In the genomic region with DNA sequence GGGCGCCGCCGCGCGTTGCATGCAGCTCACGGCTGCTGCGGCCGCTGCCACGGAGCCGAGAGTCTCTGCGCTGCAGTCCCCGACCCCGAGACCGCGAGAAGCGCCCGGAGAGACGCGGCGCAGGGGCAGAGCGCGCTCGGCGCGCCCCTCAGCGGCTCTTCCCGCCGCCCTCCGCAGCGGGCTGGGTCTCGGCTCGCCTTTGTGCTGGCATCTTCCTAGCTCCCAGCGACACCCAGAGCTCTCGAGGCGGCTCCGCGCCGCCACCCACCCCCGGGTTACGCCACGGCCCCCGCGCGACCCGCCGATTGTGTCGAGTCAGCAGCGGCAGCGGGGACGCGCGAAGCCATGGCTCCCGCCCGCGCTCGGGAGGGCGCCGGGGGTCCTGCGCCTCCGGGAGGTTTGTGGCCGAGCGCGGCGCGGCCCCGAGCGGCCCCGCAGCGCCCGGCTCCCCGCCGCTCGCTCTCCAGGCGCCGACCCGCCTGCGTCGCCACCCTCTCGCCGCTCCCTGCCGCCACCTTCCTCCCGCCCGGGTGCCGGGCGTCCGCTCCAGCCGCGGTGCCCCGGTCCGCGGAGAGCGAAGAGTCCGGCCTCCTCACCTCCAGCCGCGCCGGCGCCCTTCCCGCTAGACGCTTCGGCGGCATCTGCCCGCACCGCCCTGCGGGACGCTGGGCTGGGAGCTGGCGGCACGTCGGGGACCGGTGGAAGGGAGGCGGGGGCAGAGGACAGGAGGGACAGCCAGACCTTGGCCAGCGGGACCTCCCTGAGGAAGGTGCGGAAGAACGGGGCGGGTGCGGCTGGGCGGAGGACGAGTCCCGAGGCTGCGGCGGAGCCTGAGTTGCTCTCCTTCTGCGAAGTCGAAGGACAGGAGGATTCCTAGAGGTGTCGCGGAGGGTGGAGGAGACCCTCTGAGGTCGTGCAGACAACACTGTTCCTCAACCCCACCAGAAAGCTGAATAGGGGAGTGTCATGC, we compare ENCODE assay signal across 8 cellular contexts. TPM values are rescaled to one million over a fixed set of nuclear protein-coding genes. Genes with fewer than 3 reads are reported as not detected.
DNase-seq lines count a peak whose midpoint lies in the region; ATAC-seq, FAIRE-seq and TF ChIP-seq lines count a peak whose summit lies in the region.

A gene (minus strand): TSS at position 643 of the 970 bp plus-strand sequence.

- H3K27ac ChIP-seq in HCT116 (ENCODE audit: low read depth, low read length) = peak within 1 kb of the TSS; percentile 55

- no peaks in the 10 kb centered on the region for H3K9me2 ChIP-seq in HCT116 (ENCODE audit: insufficient read depth)

- RAD21 ChIA-PET in HCT116 (lab: Charles Lee; ENCODE audit: low non-redundant PET in 1 of 2, low total read pairs in 2 of 2, uncharacterized antibody in 2 of 2, unreplicated experiment in 2 of 2) = no interaction called here

- H3K4me1 ChIP-seq in HCT116 (ENCODE audit: control insufficient read depth in 1 of 2, insufficient read depth in 2 of 2, low read length in 2 of 2) = peaks cover 8 to 25% of the 10 kb centered on the region in 2 experiments; a peak in 3 of 4 replicates

- H3K4me1 Mint-ChIP-seq in activated T-cell treated with anti-CD3 and anti-CD28 coated beads, Interleukin-2, amount 50 U/mL, for 72 hours (ENCODE audit: low read depth) = peaks cover 8% of the 10 kb centered on the region
- H3K4me1 Mint-ChIP-seq in nephron progenitor cell = peaks cover 41% of the 10 kb centered on the region

- no peaks in the 10 kb centered on the region for H3K36me3 ChIP-seq in HCT116 (ENCODE audit: control insufficient read depth in 1 of 2, insufficient read depth in 2 of 2, low read length in 2 of 2)

- DNase-seq in SIG-M5 treated with dmso at 0.1 percent for 504 hours (lab: John Stamatoyannopoulos, UW; ENCODE audit: unreplicated experiment) (peak; percentile 32), SIG-M5 (lab: John Stamatoyannopoulos, UW) (no peak), HCT116 (ENCODE audit: low read depth, low spot score) (no peak), NCI-H1092 treated with DMSO at 0.1 percent for 48 hours (lab: John Stamatoyannopoulos, UW) (peak; percentile 61), frontal cortex (ENCODE audit: low spot score in 2 of 2) (peak; percentile 58 to 79), nephron progenitor cell (peak; percentile 75), AML-193 (lab: John Stamatoyannopoulos, UW) (no peak)
- peak; percentile 32 to 37 for DNase-seq in activated T-cell treated with anti-CD3 and anti-CD28 coated beads, Interleukin-2, amount 50 U/mL, for 72 hours

- peak; percentile 80 for ATAC-seq in HCT116
- ATAC-seq in activated T-cell treated with anti-CD3 and anti-CD28 coated beads, Interleukin-2, amount 50 U/mL, for 72 hours (replicated peaks in 1 of 2) = peak; percentile 78 to 82

- CTCF ChIA-PET in HCT116 (lab: Charles Lee) = no interaction called here

- TF ChIP-seq CTCF in HCT116 (IDR thresholded peaks at IDR 0.05 in 2 of 3, conservative IDR thresholded peaks at IDR 0.05 in 1 of 3; ENCODE audit: borderline replicate concordance in 1 of 3, insufficient read depth in 1 of 3, low read depth in 2 of 3, low read length in 2 of 3) (no peak), nephron progenitor cell (IDR thresholded peaks at IDR 0.05) (no peak)

- peak within 1 kb of the TSS; percentile 66 for H3K9ac ChIP-seq in HCT116 (ENCODE audit: low read length)

- FAIRE-seq in frontal cortex (lab: Jason Lieb, UNC) = no peak

- TF ChIP-seq POLR2A in HCT116 (IDR thresholded peaks at IDR 0.05; ENCODE audit: borderline replicate concordance, extremely low read depth, insufficient read depth, insufficient read length) = no peak

- H3K4me3 ChIP-seq in HCT116 (replicated peaks in 1 of 2; ENCODE audit: low read depth in 1 of 2, low read length in 2 of 2) = peak within 1 kb of the TSS; percentile 56 to 68

- intact Hi-C loops in HCT116 (cut with micrococcal nuclease) = no loop called here

- H3K27me3 ChIP-seq in HCT116 (ENCODE audit: insufficient read depth, low read length) = no peaks in the 10 kb centered on the region

- H3K36me3 Mint-ChIP-seq in activated T-cell treated with anti-CD3 and anti-CD28 coated beads, Interleukin-2, amount 50 U/mL, for 72 hours (ENCODE audit: insufficient read depth in 2 of 2) = no peaks in the 10 kb centered on the region
- no peaks in the 10 kb centered on the region for H3K36me3 Mint-ChIP-seq in nephron progenitor cell (ENCODE audit: low read depth)

- no peaks in the 10 kb centered on the region for H3K9me3 ChIP-seq in HCT116 (ENCODE audit: control insufficient read depth in 1 of 2, insufficient read depth in 1 of 2, low read depth in 1 of 2, low read length in 2 of 2)

- no peaks in the 10 kb centered on the region for H3K79me2 ChIP-seq in HCT116 (ENCODE audit: insufficient read depth, low read length)

- no peaks in the 10 kb centered on the region for H3K9me3 Mint-ChIP-seq in activated T-cell treated with anti-CD3 and anti-CD28 coated beads, Interleukin-2, amount 50 U/mL, for 72 hours
- H3K9me3 Mint-ChIP-seq in nephron progenitor cell = no peaks in the 10 kb centered on the region

- peak within 1 kb of the TSS; percentile 1 for H2AFZ ChIP-seq in HCT116 (ENCODE audit: low read depth, low read length, poor library complexity, severe bottlenecking)

- no peaks in the 10 kb centered on the region for H4K20me1 ChIP-seq in HCT116 (ENCODE audit: insufficient read depth)

- H3K4me2 ChIP-seq in HCT116 (ENCODE audit: low read length) = peak within 1 kb of the TSS; percentile 92

- POLR2A ChIA-PET in HCT116 (lab: Charles Lee) = no interaction called here

- H3K4me3 Mint-ChIP-seq in activated T-cell treated with anti-CD3 and anti-CD28 coated beads, Interleukin-2, amount 50 U/mL, for 72 hours = peak within 1 kb of the TSS; percentile 75 to 77
- H3K4me3 Mint-ChIP-seq in nephron progenitor cell = peak within 1 kb of the TSS; percentile 97

- peaks cover 76% of the 10 kb centered on the region for H3K27me3 Mint-ChIP-seq in activated T-cell treated with anti-CD3 and anti-CD28 coated beads, Interleukin-2, amount 50 U/mL, for 72 hours (ENCODE audit: low read depth)
- peaks cover 24% of the 10 kb centered on the region for H3K27me3 Mint-ChIP-seq in nephron progenitor cell (ENCODE audit: low read depth, poor library complexity)

- H3K27ac Mint-ChIP-seq in activated T-cell treated with anti-CD3 and anti-CD28 coated beads, Interleukin-2, amount 50 U/mL, for 72 hours = no peak within 1 kb of the TSS
- H3K27ac Mint-ChIP-seq in nephron progenitor cell = peak within 1 kb of the TSS; percentile 96

- BruUV-seq in HCT116 (replicated peaks; lab: Mats Ljungman, UMichigan) = no TSS peak

- no peak; the same call in 1 of the 2 replicates for TF ChIP-seq RAD21 in HCT116 (IDR thresholded peaks at IDR 0.05; ENCODE audit: low read depth)

TF ChIP-seq in HCT116, 20 proteins besides CTCF, POLR2A, EP300 and RAD21:
- TF ChIP-seq ZFX (IDR thresholded peaks at IDR 0.05) (peak; percentile 42; the same call in 1 of the 2 replicates), YY1 (IDR thresholded peaks at IDR 0.05; ENCODE audit: extremely low read depth, insufficient replicate concordance, low read depth, low read length) (no peak), EZH2phosphoT487 (IDR thresholded peaks at IDR 0.05; ENCODE audit: borderline replicate concordance) (no peak), CEBPB (IDR thresholded peaks at IDR 0.05; ENCODE audit: low read depth) (no peak), SIN3A (IDR thresholded peaks at IDR 0.05; ENCODE audit: low read depth) (0 out of 2 replicates have a peak, but pooled peaks have one; percentile 3)

RNA-seq across cellular contexts. Expression of the gene that starts here (rescaled TPM):
- total RNA-seq in HCT116 (2021; ENCODE audit: unreplicated experiment) = 1.3 TPM
- polyA plus RNA-seq in HCT116 (2012) = 0.35 and 0.42 TPM in 2 replicates
- total RNA-seq in activated T-cell treated with anti-CD3 and anti-CD28 coated beads, Interleukin-2, amount 50 U/mL, for 72 hours = 1 to 10 TPM; 4.4 to 5.2 TPM
- 42.4 TPM for total RNA-seq in frontal cortex

Comparison
In these comparisons a context has a peak if more than half of its experiments do, and no peak if none do; other contexts are left out.
1. DNase-seq: peak in SIG-M5 treated with dmso at 0.1 percent for 504 hours (single experiment), NCI-H1092 treated with DMSO at 0.1 percent for 48 hours (single experiment), activated T-cell treated with anti-CD3 and anti-CD28 coated beads, Interleukin-2, amount 50 U/mL, for 72 hours (2 of 2), frontal cortex (2 of 2) and nephron progenitor cell (single experiment); none in SIG-M5 (single experiment), HCT116 (single experiment) and AML-193 (0 of 2).